Comparison of ENCODE assay signal across 21 cellular contexts in the genomic region with DNA sequence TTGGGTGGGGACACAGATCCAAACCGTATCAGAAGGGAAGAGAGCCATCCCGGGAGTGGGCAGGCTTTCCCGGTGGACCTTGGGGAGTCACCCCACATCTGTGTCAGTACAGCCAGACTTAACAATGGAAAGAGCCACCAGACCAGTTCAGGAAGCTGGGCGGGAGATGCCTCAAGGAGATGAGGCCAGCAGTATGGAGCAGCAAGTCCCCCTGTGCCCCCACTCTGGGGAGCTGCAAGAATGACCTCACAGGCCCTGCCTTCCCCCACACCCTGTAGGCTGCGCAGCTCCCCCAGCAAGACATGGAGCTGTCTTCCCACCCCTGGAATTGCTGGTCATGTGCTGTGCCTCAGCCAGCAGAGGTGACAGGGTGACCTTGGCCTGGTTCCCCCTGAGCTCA.
A peak's percentile ranks its signal among the peaks of the same experiment; 100 is the strongest.
DNase-seq lines count a peak whose midpoint lies in the region; ATAC-seq, FAIRE-seq and TF ChIP-seq lines count a peak whose summit lies in the region.
"Had no signal": no experiment of that assay in that cellular context is flagged by ENCODE, and none has a peak within 500 bp of the region (broad histone marks: within the 10 kb centered on the region; RNA-seq: fewer than 3 reads in every experiment).

No MANE protein-coding gene starts in this region.

- H3K79me2 ChIP-seq in K562 (ENCODE audit: control insufficient read depth, insufficient read depth, low read length) (no peaks in the 10 kb centered on the region), osteoblast (ENCODE audit: insufficient read depth, low read length) (no peaks in the 10 kb centered on the region)

- ATAC-seq in K562 (no peak), GM21381 (IDR thresholded peaks at IDR 0.05; ENCODE audit: unreplicated experiment) (no peak)

- H3K9me3 ChIP-seq in K562 (replicated peaks; ENCODE audit: control insufficient read depth, insufficient read depth, low read depth, low read length): no peaks in the 10 kb centered on the region
- no peaks in the 10 kb centered on the region for H3K9me3 ChIP-seq in osteoblast (ENCODE audit: low read depth, low read length)
- no peaks in the 10 kb centered on the region for H3K9me3 ChIP-seq in spleen
- H3K9me3 ChIP-seq: A549, BE2C, HAP-1 had no signal

- intact Hi-C loops in K562 (cut with micrococcal nuclease): no loop called here
- intact Hi-C loops in spleen (cut with DNase I; ENCODE audit: low total_unique reads): no loop called here

- H2AFZ ChIP-seq in K562 (ENCODE audit: low read depth, low read length) (no peak overlapping the region), osteoblast (ENCODE audit: low read length) (no peak overlapping the region)

- H4K20me1 ChIP-seq in K562 (replicated peaks; ENCODE audit: control insufficient read depth, insufficient read depth, low read length) (peaks cover 9% of the 10 kb centered on the region; the same call in 1 of the 2 replicates), osteoblast (ENCODE audit: insufficient read depth, low read length) (no peaks in the 10 kb centered on the region)

- 0 out of 4 replicates have a peak overlapping the region, but pooled peaks of 1 of the 2 experiments have one; percentile 46 for H3K9ac ChIP-seq in K562 (ENCODE audit: insufficient read depth in 1 of 2, low read depth in 2 of 2, low read length in 2 of 2)

- H3K4me2 ChIP-seq in K562 (ENCODE audit: insufficient read depth, low read length) (no peak overlapping the region), osteoblast (ENCODE audit: insufficient read depth, low read length) (no peak overlapping the region)
- H3K4me2 ChIP-seq: A549 had no signal

- no peak for DNase-seq in K562 (ENCODE audit: extremely low read depth in 1 of 4, low spot score in 3 of 4)
- peak; percentile 19 for DNase-seq in osteoblast (ENCODE audit: insufficient read length, low spot score, missing footprints)
- peak; percentile 54 for DNase-seq in spleen
- DNase-seq in globus pallidus (ENCODE audit: low spot score): no peak
- no peak for DNase-seq in NCI-H146 treated with DMSO at 0.1 percent for 48 hours (lab: John Stamatoyannopoulos, UW; ENCODE audit: unreplicated experiment)
- no peak for DNase-seq in GM19239 (ENCODE audit: insufficient read length, low spot score)
- DNase-seq: BE2C; CD4-positive, alpha-beta memory T cell; DMS153; DMS79 treated with DMSO at 0.1 percent for 48 hours; EL; GOT3; HFFc6; IMR-90 had no signal

- TF ChIP-seq RAD21 in K562 (CRISPR knock-in tag; conservative IDR thresholded peaks at IDR 0.05 in 1 of 2, IDR thresholded peaks at IDR 0.05 in 1 of 2): no peak

- H3K4me3 ChIP-seq in K562 (no peak overlapping the region), iPS-11a (ENCODE audit: low read depth, low read length) (peak overlapping the region; percentile 4), osteoblast (ENCODE audit: insufficient read depth, low read length) (no peak overlapping the region), spleen (no peak overlapping the region)
- H3K4me3 ChIP-seq: A549, HAP-1 had no signal

- 11% methylated on average over 5 of the region's 5 CpGs for WGBS in K562 (ENCODE audit: insufficient coverage, low coverage, missing lambda C conversion rate)
- 78 to 88% (median 80%) methylated on average over 5 of the region's 5 CpGs for WGBS in spleen, 5 donors

- no peak for TF ChIP-seq POLR2A in K562 (conservative IDR thresholded peaks at IDR 0.05)
- no peak for TF ChIP-seq POLR2A in spleen (IDR thresholded peaks at IDR 0.05)

- H3K36me3 ChIP-seq in K562 (ENCODE audit: control insufficient read depth, insufficient read depth, low read length) (no peaks in the 10 kb centered on the region), osteoblast (ENCODE audit: insufficient read depth, low read length) (no peaks in the 10 kb centered on the region), spleen (no peaks in the 10 kb centered on the region)
- H3K36me3 ChIP-seq: BE2C, HAP-1 had no signal

- no TSS peak for BruUV-seq in K562 (replicated peaks; lab: Mats Ljungman, UMichigan)

- H3K4me1 ChIP-seq in K562 (replicated peaks in 1 of 2; ENCODE audit: control insufficient read depth in 2 of 2, insufficient read depth in 2 of 2, low read length in 2 of 2): peaks cover 0 to 13% of the 10 kb centered on the region in 2 experiments; a peak in 2 of 5 replicates
- peaks cover 18% of the 10 kb centered on the region for H3K4me1 ChIP-seq in osteoblast (ENCODE audit: insufficient read depth, low read length)
- no peaks in the 10 kb centered on the region for H3K4me1 ChIP-seq in spleen
- H3K4me1 ChIP-seq: BE2C, HAP-1 had no signal

- POLR2A ChIA-PET in K562 (lab: Yijun Ruan, JAX): interaction anchor here (0.6 to 11.6 kb wide), 7 partner anchors 9 to 259 kb away, joined by 3 to 127 read pairs (median 3); no protein-coding TSS in a partner anchor

- in situ Hi-C loops in K562 (cut with MboI): no loop called here

- H3K27ac ChIP-seq in K562 (ENCODE audit: extremely low read depth, low read depth, low read length) (no peak overlapping the region), osteoblast (ENCODE audit: low read depth, low read length) (no peak overlapping the region), spleen (no peak overlapping the region)
- H3K27ac ChIP-seq: A549, C4-2B had no signal

- CTCF ChIA-PET in K562 (lab: Yijun Ruan, JAX; ENCODE audit: low intra/inter-chr PET ratio): no interaction called here

- FAIRE-seq in K562 (lab: Jason Lieb, UNC) (no peak), GM19239 (lab: Jason Lieb, UNC) (no peak)
- FAIRE-seq: A549, G401.6, GM12891 had no signal

- no peak for TF ChIP-seq EP300 in K562 (IDR thresholded peaks at IDR 0.05; ENCODE audit: low read length)

- H3K27me3 ChIP-seq in K562 (ENCODE audit: control insufficient read depth in 2 of 2, insufficient read depth in 2 of 2, low read length in 2 of 2) (peaks cover 65 to 86% of the 10 kb centered on the region in 2 experiments), osteoblast (ENCODE audit: insufficient read depth, low read length) (no peaks in the 10 kb centered on the region), spleen (replicated peaks in 1 of 7) (peaks cover 0 to 18% (median 0%) of the 10 kb centered on the region in 7 donors)
- H3K27me3 ChIP-seq: BE2C had no signal

- TF ChIP-seq CTCF in K562 (IDR thresholded peaks at IDR 0.05 in 2 of 3, conservative IDR thresholded peaks at IDR 0.05 in 1 of 3; ENCODE audit: insufficient read depth in 2 of 3, low read depth in 1 of 3, low read length in 3 of 3): no peak
- TF ChIP-seq CTCF in osteoblast (IDR thresholded peaks at IDR 0.05; ENCODE audit: extremely low read depth, low read depth, low read length): no peak
- TF ChIP-seq CTCF in spleen (IDR thresholded peaks at IDR 0.05 in 8 of 11, conservative IDR thresholded peaks at IDR 0.05 in 3 of 11): no peak

- H3K9me1 ChIP-seq in K562 (ENCODE audit: control insufficient read depth, insufficient read depth, low read length): no peaks in the 10 kb centered on the region

TF ChIP-seq in K562, 482 proteins besides CTCF, POLR2A, EP300 and RAD21:
- TF ChIP-seq MAZ (CRISPR knock-in tag; conservative IDR thresholded peaks at IDR 0.05 in 1 of 2, IDR thresholded peaks at IDR 0.05 in 1 of 2) (no peak), NRF1 (conservative IDR thresholded peaks at IDR 0.05 in 1 of 2, IDR thresholded peaks at IDR 0.05 in 1 of 2) (peak; percentile 15 to 18; a peak in 1 of 4 replicates)

Comparison
In these comparisons a context has a peak if more than half of its experiments do, and no peak if none do; other contexts are left out.
1. DNase-seq: peak in osteoblast (single experiment) and spleen (single experiment); none in K562 (0 of 4), globus pallidus (single experiment), NCI-H146 treated with DMSO at 0.1 percent for 48 hours (single experiment) and GM19239 (single experiment).